In genomic region chr10:628386-629045, GRCh38 we compare ENCODE assay signal across 1 cellular context.
TF ChIP-seq lines count a peak whose summit lies in the region.

No MANE protein-coding gene starts in this region.

TF ChIP-seq in HepG2, 621 proteins besides CTCF, POLR2A, EP300 and RAD21 (continued from another document):
- TF ChIP-seq ZNF407 (CRISPR knock-in tag; IDR thresholded peaks at IDR 0.05; ENCODE audit: not compliant biosample characterization): no peak
- TF ChIP-seq SALL1 (CRISPR knock-in tag; IDR thresholded peaks at IDR 0.05): no peak
- TF ChIP-seq ZNF572 (CRISPR knock-in tag; IDR thresholded peaks at IDR 0.05): no peak
- TF ChIP-seq SYNCRIP (IDR thresholded peaks at IDR 0.05; ENCODE audit: insufficient read depth, low read depth, low read length): no peak
TF ChIP-seq in HepG2: peak in this region for 0.
